Comparison of ENCODE assay signal across 8 cellular contexts in genomic region chr5:94849821-94850736, GRCh38.
A peak's percentile ranks its signal among the peaks of the same experiment; 100 is the strongest.
DNase-seq lines count a peak whose midpoint lies in the region; ATAC-seq and TF ChIP-seq lines count a peak whose summit lies in the region.

No MANE protein-coding gene starts in this region.

- peak; percentile 37 for DNase-seq in AG08396 (ENCODE audit: low spot score)
- DNase-seq in GDM1 (lab: John Stamatoyannopoulos, UW): peak; percentile 18
- peak; percentile 72 for DNase-seq in H4 (ENCODE audit: low spot score)
- DNase-seq in KBM-7: peak; percentile 41
- DNase-seq in SJCRH30: peak; percentile 44 to 71
- peak in 1 of 10 donors; percentile 40 for DNase-seq in dorsolateral prefrontal cortex
- DNase-seq in mucosa of descending colon: no peak
- DNase-seq in aorta: no peak

- H3K4me1 ChIP-seq in SJCRH30: 0 out of 2 replicates have a peak, but pooled peaks cover 3% of the 10 kb centered on the region
- no peaks in the 10 kb centered on the region for H3K4me1 ChIP-seq in mucosa of descending colon (ENCODE audit: low read depth)
- no peaks in the 10 kb centered on the region for H3K4me1 ChIP-seq in aorta (ENCODE audit: control insufficient read depth in 1 of 2, insufficient read depth in 2 of 2, low read length in 2 of 2)

- TF ChIP-seq CTCF in dorsolateral prefrontal cortex (IDR thresholded peaks at IDR 0.05 in 54 of 56, conservative IDR thresholded peaks at IDR 0.05 in 2 of 56; ENCODE audit: low read depth in 1 of 56, partially characterized antibody in 56 of 56) (peak; percentile 46 to 88 (median 78)), mucosa of descending colon (IDR thresholded peaks at IDR 0.05) (no peak)

- H3K27me3 ChIP-seq in SJCRH30 (no peaks in the 10 kb centered on the region), dorsolateral prefrontal cortex (no peaks in the 10 kb centered on the region), aorta (ENCODE audit: control insufficient read depth in 1 of 2, insufficient read depth in 2 of 2, low read length in 1 of 2) (no peaks in the 10 kb centered on the region)

- no peaks in the 10 kb centered on the region for H3K9me3 ChIP-seq in SJCRH30 (replicated peaks)
- H3K9me3 ChIP-seq in mucosa of descending colon: no peaks in the 10 kb centered on the region
- no peaks in the 10 kb centered on the region for H3K9me3 ChIP-seq in aorta (ENCODE audit: control insufficient read depth, low read length)

- H3K27ac ChIP-seq in SJCRH30 (no peak overlapping the region), dorsolateral prefrontal cortex (peak overlapping the region in 22 of 59 donors; percentile 6 to 77 (median 36)), aorta (ENCODE audit: low read depth in 1 of 2, low read length in 2 of 2) (no peak overlapping the region)

- H3K4me3 ChIP-seq in SJCRH30 (no peak overlapping the region), dorsolateral prefrontal cortex (peak overlapping the region in 35 of 59 donors; percentile 1 to 49 (median 27)), mucosa of descending colon (no peak overlapping the region), aorta (ENCODE audit: low read length in 2 of 2) (no peak overlapping the region)

- in situ Hi-C loops in KBM-7 (cut with MboI; ENCODE audit: low pct_unique_long_range_greater_than_20kb, low sequenced_read_pairs): no loop called here

- WGBS in aorta, 2 donors: 26 to 29% methylated on average over 10 of the region's 10 CpGs

- ATAC-seq in mucosa of descending colon: peak; percentile 47
- no peak for ATAC-seq in aorta (ENCODE audit: low FRiP score)

- intact Hi-C loops in dorsolateral prefrontal cortex (cut with DNase I) (no loop called here), mucosa of descending colon (cut with DNase I, micrococcal nuclease) (no loop called here), aorta (cut with DNase I) (no loop called here)

- H3K36me3 ChIP-seq in SJCRH30: no peaks in the 10 kb centered on the region
- H3K36me3 ChIP-seq in mucosa of descending colon (ENCODE audit: low read depth): no peaks in the 10 kb centered on the region
- H3K36me3 ChIP-seq in aorta (ENCODE audit: control insufficient read depth in 1 of 2, insufficient read depth in 2 of 2, low read length in 1 of 2): no peaks in the 10 kb centered on the region

Comparison
In these comparisons a context has a peak if more than half of its experiments do, and no peak if none do; other contexts are left out.
1. DNase-seq: peak in AG08396 (single experiment), GDM1 (single experiment), H4 (single experiment), KBM-7 (single experiment) and SJCRH30 (2 of 2); none in mucosa of descending colon (0 of 3) and aorta (0 of 2).
2. H3K4me3 ChIP-seq: peak in dorsolateral prefrontal cortex (35 of 59); none in SJCRH30 (single experiment), mucosa of descending colon (single experiment) and aorta (0 of 2).